16 cellular contexts compared by ENCODE assay signal in genomic region chr5:17374973-17375844, GRCh38.
DNase-seq lines count a peak whose midpoint lies in the region; ATAC-seq and TF ChIP-seq lines count a peak whose summit lies in the region.
"Had no signal": no experiment of that assay in that cellular context is flagged by ENCODE, and none has a peak within 500 bp of the region (broad histone marks: within the 10 kb centered on the region; RNA-seq: fewer than 3 reads in every experiment).

No MANE protein-coding gene starts in this region.

- H3F3A ChIP-seq in PC-9 (ENCODE audit: insufficient read depth, low read depth), result peaks cover 8% of the 10 kb centered on the region

- no peaks in the 10 kb centered on the region for H3K9me2 ChIP-seq in PC-9 (ENCODE audit: insufficient read depth)

- H3K27me3 ChIP-seq in H7 (ENCODE audit: control insufficient read depth, insufficient read depth, low read length), result no peaks in the 10 kb centered on the region
- H3K27me3 ChIP-seq in PC-9 (ENCODE audit: insufficient read depth, low read depth), result no peaks in the 10 kb centered on the region
- H3K27me3 ChIP-seq: left lung, neural progenitor cell had no signal

- POLR2A ChIA-PET in PC-9 (lab: Charles Lee; ENCODE audit: unreplicated experiment), result no interaction called here

- CTCF ChIA-PET in PC-9 (lab: Charles Lee), result no interaction called here

- H3K27ac Mint-ChIP-seq in mesothelial cell of epicardium, result peak overlapping the region; percentile 79
- H3K27ac Mint-ChIP-seq in natural killer cell treated with Interleukin-12 subunit alpha and Interleukin-12 subunit beta and Interleukin-15 and Interleukin-18, amount 100 ng/mL, for 72 hours, result no peak overlapping the region
- H3K27ac Mint-ChIP-seq: activated CD8-positive, alpha-beta T cell treated with anti-CD3 and anti-CD28 coated beads, Interleukin-2, amount 10 ng/mL, durations not matched to agents 7 days and 5 days; activated naive CD4-positive, alpha-beta T cell treated with anti-CD3 and anti-CD28 coated beads for 36 hours; neural progenitor cell had no signal

- H3K9me3 Mint-ChIP-seq in mesothelial cell of epicardium, result no peaks in the 10 kb centered on the region
- H3K9me3 Mint-ChIP-seq in natural killer cell treated with Interleukin-12 subunit alpha and Interleukin-12 subunit beta and Interleukin-15 and Interleukin-18, amount 100 ng/mL, for 72 hours, result peaks cover 7% of the 10 kb centered on the region
- H3K9me3 Mint-ChIP-seq: neural progenitor cell had no signal

- no peaks in the 10 kb centered on the region for H3K79me2 ChIP-seq in PC-9 (ENCODE audit: low read depth)

- no peak overlapping the region for H3K4me3 Mint-ChIP-seq in mesothelial cell of epicardium
- no peak overlapping the region for H3K4me3 Mint-ChIP-seq in natural killer cell treated with Interleukin-12 subunit alpha and Interleukin-12 subunit beta and Interleukin-15 and Interleukin-18, amount 100 ng/mL, for 72 hours
- H3K4me3 Mint-ChIP-seq: activated CD8-positive, alpha-beta T cell treated with anti-CD3 and anti-CD28 coated beads, Interleukin-2, amount 10 ng/mL, durations not matched to agents 7 days and 5 days; activated naive CD4-positive, alpha-beta T cell treated with anti-CD3 and anti-CD28 coated beads for 36 hours; neural progenitor cell had no signal

- H3K4me2 ChIP-seq in PC-9, result peak overlapping the region; percentile 77
- H3K4me2 ChIP-seq: neural progenitor cell had no signal

- H3K4me3 ChIP-seq in H7 (ENCODE audit: insufficient read depth, low read depth, low read length) (no peak overlapping the region; the same call in 1 of the 2 replicates), PC-9 (peak overlapping the region; percentile 43; the same call in 1 of the 2 replicates), epithelial cell of esophagus (ENCODE audit: low read length) (no peak overlapping the region)
- H3K4me3 ChIP-seq: left lung, neural progenitor cell, skin epidermis, thoracic aorta had no signal

- H3K36me3 Mint-ChIP-seq in mesothelial cell of epicardium, result no peaks in the 10 kb centered on the region
- H3K36me3 Mint-ChIP-seq in natural killer cell treated with Interleukin-12 subunit alpha and Interleukin-12 subunit beta and Interleukin-15 and Interleukin-18, amount 100 ng/mL, for 72 hours, result no peaks in the 10 kb centered on the region
- H3K36me3 Mint-ChIP-seq: neural progenitor cell had no signal

- H3K4me1 ChIP-seq in PC-9 (replicated peaks; ENCODE audit: insufficient read depth), result peaks cover 30% of the 10 kb centered on the region
- H3K4me1 ChIP-seq: left lung had no signal

- peaks cover 45% of the 10 kb centered on the region for H3K4me1 Mint-ChIP-seq in mesothelial cell of epicardium
- H3K4me1 Mint-ChIP-seq in natural killer cell treated with Interleukin-12 subunit alpha and Interleukin-12 subunit beta and Interleukin-15 and Interleukin-18, amount 100 ng/mL, for 72 hours (ENCODE audit: low read depth in 2 of 2), result no peaks in the 10 kb centered on the region

- intact Hi-C loops in PC-9 (cut with micrococcal nuclease; ENCODE audit: unreplicated experiment), result loop anchor here (1.0 kb wide), 2 partner anchors 58 to 126 kb away; no protein-coding TSS in a partner anchor

- H3K36me3 ChIP-seq in H7 (replicated peaks; ENCODE audit: control insufficient read depth, insufficient read depth, low read length) (no peaks in the 10 kb centered on the region), PC-9 (ENCODE audit: low read depth) (no peaks in the 10 kb centered on the region)
- H3K36me3 ChIP-seq: left lung, neural progenitor cell, thoracic aorta had no signal

- H4K20me1 ChIP-seq in PC-9 (ENCODE audit: insufficient read depth), result no peaks in the 10 kb centered on the region

- no peak overlapping the region; the same call in 1 of the 2 replicates for H3K27ac ChIP-seq in PC-9
- H3K27ac ChIP-seq: left lung, neural progenitor cell, thoracic aorta had no signal

- no peak for ATAC-seq in natural killer cell treated with Interleukin-12 subunit alpha and Interleukin-12 subunit beta and Interleukin-15 and Interleukin-18, amount 100 ng/mL, for 72 hours
- ATAC-seq: activated CD8-positive, alpha-beta T cell treated with anti-CD3 and anti-CD28 coated beads, Interleukin-2, amount 10 ng/mL, durations not matched to agents 7 days and 5 days; left lung had no signal

- peak; percentile 36 for DNase-seq in H7
- peak; percentile 74 to 83 for DNase-seq in PC-9
- DNase-seq in epithelial cell of esophagus (ENCODE audit: low read depth), result peak; percentile 86
- no peak for DNase-seq in mesothelial cell of epicardium (ENCODE audit: low spot score in 2 of 2, unreplicated experiment in 2 of 2)
- no peak for DNase-seq in epidermal melanocyte (ENCODE audit: insufficient read length, low spot score)
- no peak for DNase-seq in activated CD4-positive, alpha-beta T cell treated with anti-CD3 and anti-CD28 coated beads for 1 hour
- no peak for DNase-seq in Ammon's horn (ENCODE audit: low spot score)
- DNase-seq in natural killer cell treated with Interleukin-12 subunit alpha and Interleukin-12 subunit beta and Interleukin-15 and Interleukin-18, amount 100 ng/mL, for 72 hours (ENCODE audit: low spot score), result no peak
- DNase-seq: activated CD8-positive, alpha-beta T cell treated with anti-CD3 and anti-CD28 coated beads, Interleukin-2, amount 10 ng/mL, durations not matched to agents 7 days and 5 days; activated naive CD4-positive, alpha-beta T cell treated with anti-CD3 and anti-CD28 coated beads for 36 hours; foreskin fibroblast; KBM-7; left lung had no signal

- no TSS peak for BruUV-seq in PC-9 (replicated peaks; lab: Mats Ljungman, UMichigan)

- no peak overlapping the region for H2AFZ ChIP-seq in PC-9

- H3K9me3 ChIP-seq in PC-9 (ENCODE audit: insufficient read depth, low read depth), result no peaks in the 10 kb centered on the region
- H3K9me3 ChIP-seq: left lung, thoracic aorta had no signal

- H3K27me3 Mint-ChIP-seq in mesothelial cell of epicardium (ENCODE audit: low read depth), result no peaks in the 10 kb centered on the region
- no peaks in the 10 kb centered on the region for H3K27me3 Mint-ChIP-seq in natural killer cell treated with Interleukin-12 subunit alpha and Interleukin-12 subunit beta and Interleukin-15 and Interleukin-18, amount 100 ng/mL, for 72 hours

- TF ChIP-seq CTCF in PC-9 (conservative IDR thresholded peaks at IDR 0.05) (no peak), epithelial cell of esophagus (IDR thresholded peaks at IDR 0.05; ENCODE audit: insufficient read depth, low read depth, low read length, missing control alignments) (no peak), mesothelial cell of epicardium (IDR thresholded peaks at IDR 0.05; ENCODE audit: unreplicated experiment) (no peak)

Comparison
In these comparisons a context has a peak if more than half of its experiments do, and no peak if none do; other contexts are left out.
1. DNase-seq: peak in H7 (single experiment), PC-9 (2 of 2) and epithelial cell of esophagus (single experiment); none in mesothelial cell of epicardium (0 of 2), epidermal melanocyte (single experiment), activated CD4-positive, alpha-beta T cell treated with anti-CD3 and anti-CD28 coated beads for 1 hour (single experiment), Ammon's horn (single experiment) and natural killer cell treated with Interleukin-12 subunit alpha and Interleukin-12 subunit beta and Interleukin-15 and Interleukin-18, amount 100 ng/mL, for 72 hours (single experiment).